ENCODE assay signal across 8 cellular contexts in the genomic region with DNA sequence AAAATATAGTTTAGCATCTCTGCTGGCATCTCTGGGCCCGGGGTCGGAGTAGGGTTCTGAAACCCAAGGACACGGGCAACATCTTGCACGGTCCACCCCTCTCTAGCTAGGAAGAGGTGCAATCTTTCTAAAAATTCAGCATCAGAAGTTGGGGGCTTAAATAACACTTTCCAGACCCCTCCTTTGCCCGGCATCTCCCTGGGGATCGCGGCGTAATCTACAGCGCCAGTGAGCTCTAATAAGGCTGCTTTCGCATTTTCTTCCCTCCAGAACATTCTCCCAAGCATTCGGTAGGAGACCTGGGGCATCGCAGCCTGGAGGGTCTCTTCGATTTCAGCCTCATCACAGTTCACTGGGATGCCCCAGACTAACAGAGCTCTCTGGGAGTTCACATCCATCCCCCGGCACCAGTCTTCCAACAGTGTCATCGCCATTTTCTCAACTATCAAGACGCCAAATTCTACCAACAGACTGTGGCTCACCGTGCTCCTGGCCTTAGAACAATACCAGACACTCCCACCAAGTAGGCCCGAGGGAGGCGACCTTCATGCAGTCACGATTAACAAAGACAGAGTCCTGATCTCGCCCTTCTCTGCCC. TPM values are rescaled to one million over a fixed set of nuclear protein-coding genes. Genes with fewer than 3 reads are reported as not detected.
DNase-seq lines count a peak whose midpoint lies in the region; ATAC-seq and TF ChIP-seq lines count a peak whose summit lies in the region.

No MANE protein-coding gene starts in this region.

- H3K4me1 Mint-ChIP-seq in activated CD8-positive, alpha-beta T cell treated with anti-CD3 and anti-CD28 coated beads for 36 hours (ENCODE audit: low read depth): peaks cover 18% of the 10 kb centered on the region

- peaks cover 0 to 50% (median 29%) of the 10 kb centered on the region in 9 donors for H3K4me1 ChIP-seq in heart right ventricle
- H3K4me1 ChIP-seq in iPS-15b (ENCODE audit: control insufficient read depth, insufficient read depth, low read length): peaks cover 8% of the 10 kb centered on the region
- peaks cover 9 to 63% (median 43%) of the 10 kb centered on the region in 6 donors for H3K4me1 ChIP-seq in spleen

- H3K9me3 ChIP-seq in heart right ventricle: no peaks in the 10 kb centered on the region
- no peaks in the 10 kb centered on the region for H3K9me3 ChIP-seq in iPS-15b (ENCODE audit: control insufficient read depth, insufficient read depth, low read length)
- H3K9me3 ChIP-seq in spleen: no peaks in the 10 kb centered on the region

- peak overlapping the region; percentile 98 for H3K27ac Mint-ChIP-seq in activated CD8-positive, alpha-beta T cell treated with anti-CD3 and anti-CD28 coated beads for 36 hours

- H3K27me3 ChIP-seq in heart right ventricle (no peaks in the 10 kb centered on the region), iPS-15b (ENCODE audit: control insufficient read depth, insufficient read depth, low read length) (no peaks in the 10 kb centered on the region), spleen (replicated peaks in 1 of 7) (peaks cover 0 to 12% (median 0%) of the 10 kb centered on the region in 7 donors)

- DNase-seq in heart right ventricle: no peak
- DNase-seq in left cardiac atrium: no peak
- no peak for DNase-seq in activated CD8-positive, alpha-beta T cell treated with anti-CD3 and anti-CD28 coated beads for 36 hours
- no peak for DNase-seq in spleen
- no peak for DNase-seq in globus pallidus (ENCODE audit: low spot score)

- H3K36me3 ChIP-seq in heart right ventricle (peaks cover 0 to 36% (median 13%) of the 10 kb centered on the region in 9 donors), iPS-15b (ENCODE audit: control insufficient read depth, insufficient read depth, low read length) (peaks cover 2% of the 10 kb centered on the region), spleen (peaks cover 0 to 31% (median 25%) of the 10 kb centered on the region in 6 donors)

- CTCF ChIA-PET in activated CD8-positive, alpha-beta T cell treated with anti-CD3 and anti-CD28 coated beads for 36 hours (lab: Charles Lee): interaction anchor here (0.8 to 1.8 kb wide), 7 partner anchors 11 to 187 kb away, joined by 3 to 7 read pairs (median 4); a partner anchor contains a TSS

- peak overlapping the region; percentile 93 for H3K4me3 Mint-ChIP-seq in activated CD8-positive, alpha-beta T cell treated with anti-CD3 and anti-CD28 coated beads for 36 hours

- TF ChIP-seq POLR2A in spleen (IDR thresholded peaks at IDR 0.05): no peak

- H3K27ac ChIP-seq in heart right ventricle (peak overlapping the region; percentile 65 to 95 (median 88)), spleen (peak overlapping the region; percentile 77 to 92 (median 89))

- ATAC-seq in heart right ventricle (peak in 4 of 8 donors; percentile 4 to 9 (median 8)), left cardiac atrium (no peak), HG03354 (IDR thresholded peaks at IDR 0.05; ENCODE audit: poor library complexity, severe bottlenecking, unreplicated experiment) (no peak), HG03521 (IDR thresholded peaks at IDR 0.05; ENCODE audit: unreplicated experiment) (no peak)
- ATAC-seq in activated CD8-positive, alpha-beta T cell treated with anti-CD3 and anti-CD28 coated beads for 36 hours: no peak

- H3K9me3 Mint-ChIP-seq in activated CD8-positive, alpha-beta T cell treated with anti-CD3 and anti-CD28 coated beads for 36 hours: no peaks in the 10 kb centered on the region

- peak overlapping the region; percentile 95 for H3K9ac ChIP-seq in iPS-15b (ENCODE audit: low read depth, low read length)

- POLR2A ChIA-PET in activated CD8-positive, alpha-beta T cell treated with anti-CD3 and anti-CD28 coated beads for 36 hours (lab: Charles Lee): interaction anchor here (0.8 to 4.9 kb wide), 13 partner anchors 11 to 173 kb away, joined by 3 to 25 read pairs (median 4); a partner anchor contains a TSS

- H3K4me3 ChIP-seq in heart right ventricle (peak overlapping the region; percentile 61 to 95 (median 82)), iPS-15b (ENCODE audit: low read depth, low read length) (peak overlapping the region; percentile 96), spleen (peak overlapping the region; percentile 79 to 97 (median 90))

- H3K36me3 Mint-ChIP-seq in activated CD8-positive, alpha-beta T cell treated with anti-CD3 and anti-CD28 coated beads for 36 hours (ENCODE audit: low read depth): peaks cover 22% of the 10 kb centered on the region

- TF ChIP-seq CTCF in heart right ventricle (IDR thresholded peaks at IDR 0.05) (no peak), spleen (IDR thresholded peaks at IDR 0.05 in 8 of 11, conservative IDR thresholded peaks at IDR 0.05 in 3 of 11) (no peak)
- TF ChIP-seq CTCF in activated CD8-positive, alpha-beta T cell treated with anti-CD3 and anti-CD28 coated beads for 36 hours (IDR thresholded peaks at IDR 0.05): no peak

- intact Hi-C loops in heart right ventricle (cut with DNase I): no loop called here
- intact Hi-C loops in left cardiac atrium (cut with DNase I): no loop called here
- intact Hi-C loops in activated CD8-positive, alpha-beta T cell treated with anti-CD3 and anti-CD28 coated beads for 36 hours (cut with micrococcal nuclease): no loop called here
- intact Hi-C loops in spleen (cut with DNase I; ENCODE audit: low total_unique reads): no loop called here

- H3K27me3 Mint-ChIP-seq in activated CD8-positive, alpha-beta T cell treated with anti-CD3 and anti-CD28 coated beads for 36 hours: no peaks in the 10 kb centered on the region

- 5 to 11% methylated on average over 21 of the region's 21 CpGs for WGBS in heart right ventricle, 2 donors
- 3 to 16% (median 3%) methylated on average over 19 to 21 of the region's 21 CpGs for WGBS in spleen, 5 donors

RNA-seq across cellular contexts. Expression of a gene that starts 0.9 kb away (rescaled TPM):
- total RNA-seq in heart right ventricle: 10 to 100 TPM; 13.9 to 30.8 (median 23.6) TPM
- 10 to 100 TPM in 1 of 2 donors, 1 to 10 TPM in 1; 6.6 to 15.7 TPM for polyA plus RNA-seq in heart right ventricle
- 10 to 100 TPM; 25.9 to 29.6 TPM for total RNA-seq in left cardiac atrium
- 10 to 100 TPM; 22.9 to 24.1 TPM for total RNA-seq in activated CD8-positive, alpha-beta T cell treated with anti-CD3 and anti-CD28 coated beads for 36 hours
- 10 to 100 TPM; 21.1 to 31.8 (median 25.4) TPM for total RNA-seq in spleen
- 10 to 100 TPM; 13.1 to 19.8 (median 13.8) TPM for polyA plus RNA-seq in spleen
